9 cellular contexts compared by ENCODE assay signal in genomic region chr22:40276877-40277823, GRCh38.
DNase-seq lines count a peak whose midpoint lies in the region; ATAC-seq lines count a peak whose summit lies in the region.
"Had no signal": no experiment of that assay in that cellular context is flagged by ENCODE, and none has a peak within 500 bp of the region (broad histone marks: within the 10 kb centered on the region; RNA-seq: fewer than 3 reads in every experiment).

No MANE protein-coding gene starts in this region.

- ATAC-seq in T-cell (replicated peaks in 1 of 4) (no peak), GM19035 (IDR thresholded peaks at IDR 0.05; ENCODE audit: unreplicated experiment) (no peak)

- no peaks in the 10 kb centered on the region for H3K27me3 ChIP-seq in rectal smooth muscle tissue (ENCODE audit: control insufficient read depth, insufficient read depth, low read length)

- H3K4me1 ChIP-seq in rectal smooth muscle tissue (ENCODE audit: control insufficient read depth, insufficient read depth, low read length) = peaks cover 9% of the 10 kb centered on the region

- DNase-seq in Daoy (ENCODE audit: low read depth) (peak; percentile 11), T-cell (no peak), fibroblast of peridontal ligament (ENCODE audit: extremely low read depth) (peak; percentile 76), NCI-H1436 (lab: John Stamatoyannopoulos, UW) (no peak), NCI-H1694 treated with DMSO at 0.1 percent for 48 hours (lab: John Stamatoyannopoulos, UW) (no peak)
- DNase-seq in activated CD8-positive, alpha-beta memory T cell treated with anti-CD3 and anti-CD28 coated beads, Interleukin-2, amount 50 U/mL, for 4 hours = no peak
- DNase-seq: NCI-H1694 had no signal

- H3K27me3 Mint-ChIP-seq in T-cell = no peaks in the 10 kb centered on the region

- CTCF ChIA-PET in T-cell (lab: Charles Lee) = interaction anchor here (0.7 to 1.0 kb wide), 2 partner anchors 11 to 494 kb away, joined by 4 to 6 read pairs; no protein-coding TSS in a partner anchor

- H3K4me3 ChIP-seq in rectal smooth muscle tissue (ENCODE audit: low read length) = peak overlapping the region; percentile 58

- H3K36me3 Mint-ChIP-seq in T-cell = peaks cover 64% of the 10 kb centered on the region

- peaks cover 18% of the 10 kb centered on the region for H3K36me3 ChIP-seq in rectal smooth muscle tissue (ENCODE audit: control insufficient read depth, insufficient read depth, low read length)

- H3K4me1 Mint-ChIP-seq in T-cell = peaks cover 46 to 72% (median 72%) of the 10 kb centered on the region in 3 donors

- peak overlapping the region; percentile 74 to 93 (median 76) for H3K4me3 Mint-ChIP-seq in T-cell

- peak overlapping the region; percentile 89 to 97 for H3K27ac Mint-ChIP-seq in T-cell

- POLR2A ChIA-PET in T-cell (lab: Charles Lee) = no interaction called here

- H3K9me3 Mint-ChIP-seq in T-cell = no peaks in the 10 kb centered on the region

- peak overlapping the region; percentile 77 for H3K27ac ChIP-seq in rectal smooth muscle tissue (ENCODE audit: low read depth, low read length)

- H3K9ac ChIP-seq in rectal smooth muscle tissue (ENCODE audit: low read length) = no peak overlapping the region

Comparison
In these comparisons a context has a peak if more than half of its experiments do, and no peak if none do; other contexts are left out.
1. DNase-seq: peak in Daoy (single experiment) and fibroblast of peridontal ligament (single experiment); none in T-cell (0 of 34), NCI-H1436 (single experiment), NCI-H1694 treated with DMSO at 0.1 percent for 48 hours (single experiment) and activated CD8-positive, alpha-beta memory T cell treated with anti-CD3 and anti-CD28 coated beads, Interleukin-2, amount 50 U/mL, for 4 hours (single experiment).